In the genomic region with DNA sequence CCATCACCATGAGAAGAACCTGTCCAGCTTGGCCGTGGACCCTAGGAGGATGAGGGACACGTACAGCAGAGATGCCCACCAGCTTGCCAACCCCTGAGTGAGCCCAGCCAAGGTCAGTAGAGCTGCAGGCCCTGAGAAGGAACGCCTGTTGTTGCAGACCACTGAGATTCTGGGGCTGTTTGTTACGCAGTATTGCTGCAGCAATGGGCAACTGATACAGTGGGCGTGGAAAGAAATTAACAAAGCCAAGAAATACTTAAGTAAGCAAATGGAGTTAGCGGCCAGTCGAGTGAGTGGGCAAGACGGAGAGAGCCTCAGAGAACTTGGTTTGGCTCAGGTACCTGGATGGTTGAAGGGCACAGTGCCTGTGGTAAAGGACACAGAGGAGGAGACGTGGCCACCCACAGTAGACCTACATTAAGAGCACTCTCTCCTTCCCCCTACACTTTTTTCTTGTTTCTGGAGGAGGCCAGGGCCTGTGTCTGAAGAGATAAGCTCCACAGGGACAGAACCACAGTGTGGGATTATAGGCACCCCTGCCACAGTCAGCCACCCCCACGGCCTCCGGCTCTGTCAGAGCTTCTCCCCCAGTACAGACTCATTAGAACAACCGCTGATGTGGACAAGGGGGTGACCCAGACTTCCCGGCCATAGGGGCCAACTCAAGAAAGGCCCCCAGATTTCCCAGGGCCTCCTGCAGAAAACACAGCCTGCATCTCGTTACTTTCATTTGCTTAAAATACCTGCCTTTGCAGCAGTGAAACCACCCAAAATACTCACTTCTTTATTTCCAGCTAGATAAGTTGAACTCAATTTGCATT, we compare ENCODE assay signal across 18 cellular contexts. TPM values are rescaled to one million over a fixed set of nuclear protein-coding genes. Genes with fewer than 3 reads are reported as not detected.
A peak's percentile ranks its signal among the peaks of the same experiment; 100 is the strongest.
DNase-seq lines count a peak whose midpoint lies in the region; ATAC-seq, FAIRE-seq and TF ChIP-seq lines count a peak whose summit lies in the region.
"Had no signal": no experiment of that assay in that cellular context is flagged by ENCODE, and none has a peak within 500 bp of the region (broad histone marks: within the 10 kb centered on the region; RNA-seq: fewer than 3 reads in every experiment).

No MANE protein-coding gene starts in this region.

- intact Hi-C loops in spleen (cut with DNase I; ENCODE audit: low total_unique reads) (no loop called here), vagina (cut with DNase I) (no loop called here)

- H3K9me3 ChIP-seq in spleen (no peaks in the 10 kb centered on the region), vagina (no peaks in the 10 kb centered on the region)
- H3K9me3 ChIP-seq: stomach had no signal

- H3K4me1 ChIP-seq in spleen (peaks cover 4 to 45% (median 23%) of the 10 kb centered on the region in 6 donors), vagina (no peaks in the 10 kb centered on the region)
- H3K4me1 ChIP-seq: stomach had no signal

- DNase-seq in GM18507 (ENCODE audit: extremely low spot score, insufficient read length, low read depth), result no peak
- DNase-seq in GM20000 (ENCODE audit: low spot score), result peak; percentile 45
- no peak for DNase-seq in spleen
- DNase-seq in SW 1271 (lab: John Stamatoyannopoulos, UW), result no peak
- DNase-seq in OCI-M2 (lab: John Stamatoyannopoulos, UW; ENCODE audit: unreplicated experiment), result no peak
- no peak for DNase-seq in vagina (ENCODE audit: extremely low spot score in 2 of 2)
- DNase-seq: activated CD4-positive, alpha-beta T cell treated with anti-CD3 and anti-CD28 coated beads, Interleukin-2, amount 50 U/mL, for 48 hours; activated naive CD8-positive, alpha-beta T cell treated with anti-CD3 and anti-CD28 coated beads, Interleukin-2, amount 10 ng/mL, durations not matched to agents 7 days and 5 days; activated T-cell treated with anti-CD3 and anti-CD28 coated beads, Interleukin-2, amount 50 U/mL, for 4 hours; C1 segment of cervical spinal cord; DMS79; left ventricle myocardium superior; NCI-H2081; NCI-H69; stomach had no signal

- TF ChIP-seq POLR2A in spleen (IDR thresholded peaks at IDR 0.05) (no peak), vagina (IDR thresholded peaks at IDR 0.05) (no peak)

- H3K36me3 ChIP-seq in spleen (no peaks in the 10 kb centered on the region), vagina (no peaks in the 10 kb centered on the region)
- H3K36me3 ChIP-seq: cardiac muscle cell, stomach had no signal

- no peak overlapping the region for H3K4me3 ChIP-seq in spleen
- no peak overlapping the region for H3K4me3 ChIP-seq in vagina
- H3K4me3 ChIP-seq: cardiac muscle cell, smooth muscle cell, stomach had no signal

- TF ChIP-seq CTCF in GM20000 (IDR thresholded peaks at IDR 0.05; ENCODE audit: extremely low read depth, missing control alignments) (no peak), spleen (IDR thresholded peaks at IDR 0.05 in 8 of 11, conservative IDR thresholded peaks at IDR 0.05 in 3 of 11) (no peak), vagina (IDR thresholded peaks at IDR 0.05) (no peak)

- WGBS in spleen, 5 donors, result 66 to 81% (median 77%) methylated on average over 14 of the region's 14 CpGs

- ATAC-seq in HG03565 (IDR thresholded peaks at IDR 0.05; ENCODE audit: unreplicated experiment), result peak; percentile 39
- ATAC-seq: activated T-cell treated with anti-CD3 and anti-CD28 coated beads, Interleukin-2, amount 50 U/mL, for 4 hours; left ventricle myocardium superior had no signal

- H3K27ac ChIP-seq in spleen (peak overlapping the region in 7 of 8 donors; percentile 15 to 71 (median 65)), vagina (no peak overlapping the region)
- H3K27ac ChIP-seq: cardiac muscle cell, stomach had no signal

- H3K27me3 ChIP-seq in spleen (replicated peaks in 1 of 7), result no peaks in the 10 kb centered on the region
- H3K27me3 ChIP-seq in vagina, result no peaks in the 10 kb centered on the region
- H3K27me3 ChIP-seq: cardiac muscle cell, stomach had no signal

- peak; percentile 85 for FAIRE-seq in GM18507 (lab: Jason Lieb, UNC)

RNA-seq across cellular contexts. Expression of a gene that starts 40.1 kb away (rescaled TPM):
- 100 to 1,000 TPM in 1 of 7 donors, 10 to 100 TPM in 6; 54.3 to 114 (median 68.4) TPM for total RNA-seq in spleen
- polyA plus RNA-seq in spleen, result 10 to 100 TPM; 44.9 to 61.9 (median 53.5) TPM
- total RNA-seq in vagina, result 134 TPM
